Comparison of ENCODE assay signal across 1 cellular context in genomic region chr1:119140177-119141019, GRCh38.
TF ChIP-seq lines count a peak whose summit lies in the region.

WARS2 (minus strand) TSS chr1:119140653; CDS start chr1:119140644, 9 bp downstream.

TF ChIP-seq in K562, 482 proteins besides CTCF, POLR2A, EP300 and RAD21 (continued from another document and continues in another):
- no peak for TF ChIP-seq ARID3A (IDR thresholded peaks at IDR 0.05; ENCODE audit: borderline replicate concordance, low read depth, low read length)
- TF ChIP-seq BCOR (IDR thresholded peaks at IDR 0.05) = no peak
- TF ChIP-seq TCF3 (CRISPR knock-in tag; IDR thresholded peaks at IDR 0.05) = peak; percentile 1; the same call in 1 of the 2 replicates
- no peak for TF ChIP-seq ZNF785 (CRISPR knock-in tag; IDR thresholded peaks at IDR 0.05)
- no peak for TF ChIP-seq HDGF (IDR thresholded peaks at IDR 0.05)
- no peak for TF ChIP-seq ZNF695 (CRISPR knock-in tag; IDR thresholded peaks at IDR 0.05)
- peak; percentile 31; the same call in 1 of the 2 replicates for TF ChIP-seq EHMT2 (IDR thresholded peaks at IDR 0.05)
- no peak for TF ChIP-seq SRSF7 (optimal IDR thresholded peaks at IDR 0.05; ENCODE audit: low read depth, low read length)
- TF ChIP-seq IRF2 (CRISPR knock-in tag; IDR thresholded peaks at IDR 0.05) = no peak
- no peak for TF ChIP-seq PPARD (CRISPR knock-in tag; IDR thresholded peaks at IDR 0.05)
- no peak for TF ChIP-seq NELFE (IDR thresholded peaks at IDR 0.05; ENCODE audit: insufficient read depth, insufficient read length)
- no peak for TF ChIP-seq ESRRB (CRISPR knock-in tag; IDR thresholded peaks at IDR 0.05; ENCODE audit: borderline replicate concordance)
- no peak for TF ChIP-seq ZNF277 (CRISPR knock-in tag; IDR thresholded peaks at IDR 0.05; ENCODE audit: borderline replicate concordance)
- no peak for TF ChIP-seq NFXL1 (CRISPR knock-in tag; IDR thresholded peaks at IDR 0.05)
- TF ChIP-seq HOMEZ (CRISPR knock-in tag; IDR thresholded peaks at IDR 0.05) = no peak
- TF ChIP-seq ZBED1 (IDR thresholded peaks at IDR 0.05) = peak; percentile 62; the same call in 1 of the 2 replicates
- peak; percentile 90 for TF ChIP-seq KDM5B (IDR thresholded peaks at IDR 0.05; ENCODE audit: insufficient replicate concordance, low read depth, low read length)
- TF ChIP-seq XRCC4 (IDR thresholded peaks at IDR 0.05; ENCODE audit: extremely low read depth, insufficient read depth, insufficient read length) = no peak
- TF ChIP-seq NR4A1 (CRISPR knock-in tag; IDR thresholded peaks at IDR 0.05) = peak; percentile 5; the same call in 1 of the 2 replicates
- peak; percentile 54; the same call in 1 of the 2 replicates for TF ChIP-seq NR4A1 (tag; IDR thresholded peaks at IDR 0.05)
- TF ChIP-seq ZNF445 (CRISPR knock-in tag; IDR thresholded peaks at IDR 0.05; ENCODE audit: low read depth) = no peak
- TF ChIP-seq ZBTB49 (CRISPR knock-in tag; IDR thresholded peaks at IDR 0.05; ENCODE audit: borderline replicate concordance) = no peak
- TF ChIP-seq SRF (CRISPR knock-in tag; IDR thresholded peaks at IDR 0.05) = peak in 1 of 2 experiments; percentile 35; a peak in 1 of 4 replicates
- peak; percentile 17 for TF ChIP-seq SMAD1 (IDR thresholded peaks at IDR 0.05; ENCODE audit: low read depth, low read length, partially characterized antibody)
- peak; percentile 83 for TF ChIP-seq ZNF830 (CRISPR knock-in tag; IDR thresholded peaks at IDR 0.05)
- no peak for TF ChIP-seq NR3C1 (CRISPR knock-in tag; IDR thresholded peaks at IDR 0.05)
- no peak for TF ChIP-seq KAT7 (CRISPR knock-in tag; IDR thresholded peaks at IDR 0.05; ENCODE audit: borderline replicate concordance)
- TF ChIP-seq ZBTB33 (CRISPR knock-in tag; IDR thresholded peaks at IDR 0.05) = peak; percentile 19; the same call in 1 of the 2 replicates
- TF ChIP-seq KLF6 (CRISPR knock-in tag; IDR thresholded peaks at IDR 0.05; ENCODE audit: borderline replicate concordance) = no peak
- TF ChIP-seq CUX1 (CRISPR knock-in tag; IDR thresholded peaks at IDR 0.05) = no peak
- no peak for TF ChIP-seq KLF16 (IDR thresholded peaks at IDR 0.05)
- TF ChIP-seq ETV1 (tag; conservative IDR thresholded peaks at IDR 0.05; ENCODE audit: low read depth) = no peak
- no peak for TF ChIP-seq HMGN3 (IDR thresholded peaks at IDR 0.05; ENCODE audit: borderline replicate concordance, extremely low read depth, insufficient read length, low read depth, low read length)
- TF ChIP-seq MAFK (IDR thresholded peaks at IDR 0.05; ENCODE audit: low read length) = peak; percentile 33
- TF ChIP-seq ZNF551 (CRISPR knock-in tag; IDR thresholded peaks at IDR 0.05) = no peak
- TF ChIP-seq YBX1 (IDR thresholded peaks at IDR 0.05) = no peak
- peak; percentile 77; the same call in 1 of the 2 replicates for TF ChIP-seq CXXC5 (CRISPR knock-in tag; IDR thresholded peaks at IDR 0.05)
- TF ChIP-seq MCM2 (IDR thresholded peaks at IDR 0.05; ENCODE audit: low read depth) = no peak
- peak; percentile 99 for TF ChIP-seq RBFOX2 (IDR thresholded peaks at IDR 0.05; ENCODE audit: low read depth, low read length)
- no peak for TF ChIP-seq ZBTB34 (CRISPR knock-in tag; IDR thresholded peaks at IDR 0.05)
- TF ChIP-seq ZBTB1 (CRISPR knock-in tag; IDR thresholded peaks at IDR 0.05; ENCODE audit: borderline replicate concordance, low read depth) = no peak
- TF ChIP-seq SIRT6 (IDR thresholded peaks at IDR 0.05; ENCODE audit: low read depth, low read length) = no peak
- TF ChIP-seq GABPB1 (CRISPR knock-in tag; IDR thresholded peaks at IDR 0.05) = peak; percentile 79
- no peak for TF ChIP-seq UBTF (IDR thresholded peaks at IDR 0.05; ENCODE audit: borderline replicate concordance in 1 of 2, low read depth in 2 of 2, low read length in 2 of 2)
